ENCODE assay signal across 22 cellular contexts in genomic region chr13:108426893-108427292, GRCh38.
DNase-seq lines count a peak whose midpoint lies in the region; ATAC-seq and TF ChIP-seq lines count a peak whose summit lies in the region.
"Had no signal": no experiment of that assay in that cellular context is flagged by ENCODE, and none has a peak within 500 bp of the region (broad histone marks: within the 10 kb centered on the region; RNA-seq: fewer than 3 reads in every experiment).

No MANE protein-coding gene starts in this region.

- 100% methylated on average over 1 of the region's 1 CpG for WGBS in mesenchymal stem cell

- H3K27ac Mint-ChIP-seq in chondrocyte (ENCODE audit: unreplicated experiment), result no peak overlapping the region
- H3K27ac Mint-ChIP-seq: CD8-positive, alpha-beta T cell had no signal

- no peak overlapping the region for H2BK120ac ChIP-seq in mesenchymal stem cell (ENCODE audit: low read depth, low read length)

- ATAC-seq in HG02884 (IDR thresholded peaks at IDR 0.05; ENCODE audit: unreplicated experiment), result no peak
- ATAC-seq in HG03196 (IDR thresholded peaks at IDR 0.05; ENCODE audit: unreplicated experiment), result no peak
- ATAC-seq: CD8-positive, alpha-beta T cell had no signal

- H3K4ac ChIP-seq in mesenchymal stem cell (ENCODE audit: low read depth in 1 of 2, low read length in 2 of 2), result no peak overlapping the region

- no peaks in the 10 kb centered on the region for H3K36me3 ChIP-seq in adipocyte (ENCODE audit: control insufficient read depth, insufficient read depth, low read length, severe bottlenecking)
- no peaks in the 10 kb centered on the region for H3K36me3 ChIP-seq in mesenchymal stem cell (ENCODE audit: control insufficient read depth in 1 of 2, insufficient read depth in 2 of 2, low read depth in 1 of 2, low read length in 2 of 2)
- H3K36me3 ChIP-seq in breast epithelium, result no peaks in the 10 kb centered on the region
- H3K36me3 ChIP-seq: Peyer's patch, SJCRH30 had no signal

- H3K27ac ChIP-seq in mesenchymal stem cell (ENCODE audit: low read length, poor library complexity, severe bottlenecking) (no peak overlapping the region), breast epithelium (no peak overlapping the region)
- H3K27ac ChIP-seq: Peyer's patch, SJCRH30 had no signal

- H3K14ac ChIP-seq in mesenchymal stem cell (ENCODE audit: low read length in 2 of 2), result no peak overlapping the region

- no peak overlapping the region for H3K4me3 Mint-ChIP-seq in chondrocyte (ENCODE audit: unreplicated experiment)
- H3K4me3 Mint-ChIP-seq: CD8-positive, alpha-beta T cell had no signal

- H3K4me2 ChIP-seq in mesenchymal stem cell (ENCODE audit: low read length, poor library complexity, severe bottlenecking), result no peak overlapping the region

- H3K36me3 Mint-ChIP-seq in chondrocyte (ENCODE audit: low read depth), result no peaks in the 10 kb centered on the region
- H3K36me3 Mint-ChIP-seq: CD8-positive, alpha-beta T cell had no signal

- TF ChIP-seq CTCF in chondrocyte (IDR thresholded peaks at IDR 0.05) (peak; percentile 25), breast epithelium (IDR thresholded peaks at IDR 0.05) (no peak)

- no peak overlapping the region for H4K8ac ChIP-seq in mesenchymal stem cell (ENCODE audit: low read length)

- H3K9ac ChIP-seq in adipocyte (ENCODE audit: low read length), result no peak overlapping the region
- no peak overlapping the region for H3K9ac ChIP-seq in mesenchymal stem cell (ENCODE audit: low read length)

- H2AFZ ChIP-seq in mesenchymal stem cell (ENCODE audit: low read depth, low read length), result no peak overlapping the region

- no peak overlapping the region for H2BK15ac ChIP-seq in mesenchymal stem cell (ENCODE audit: low read depth, poor library complexity, severe bottlenecking)

- DNase-seq in H4 (ENCODE audit: low spot score) (peak; percentile 21), adipocyte (ENCODE audit: low read depth) (peak; percentile 41), chondrocyte (ENCODE audit: low spot score) (no peak), mesenchymal stem cell (peak; percentile 3), breast epithelium (ENCODE audit: low spot score in 2 of 2) (no peak), NCI-H82 (lab: John Stamatoyannopoulos, UW) (no peak)
- DNase-seq: AML-193; C1 segment of cervical spinal cord; CD8-positive, alpha-beta T cell; DMS153; KBM-7; NCI-H1092; NCI-H1436; NCI-H187 treated with DMSO at 0.1 percent for 48 hours; NCI-H2107; NCI-H345; NCI-H524; NCI-H774; Peyer's patch; SJCRH30 had no signal

- peaks cover 14% of the 10 kb centered on the region for H3K4me1 Mint-ChIP-seq in chondrocyte (ENCODE audit: low read depth)

- TF ChIP-seq POLR2A in breast epithelium (IDR thresholded peaks at IDR 0.05), result no peak

- H4K91ac ChIP-seq in mesenchymal stem cell (ENCODE audit: low read length), result no peak overlapping the region

- H3K79me1 ChIP-seq in mesenchymal stem cell (replicated peaks; ENCODE audit: low read length, poor library complexity, severe bottlenecking), result no peaks in the 10 kb centered on the region

- no peak overlapping the region for H3K23ac ChIP-seq in mesenchymal stem cell (ENCODE audit: low read length in 2 of 2)

- no peak overlapping the region for H2AK5ac ChIP-seq in mesenchymal stem cell (ENCODE audit: low read length, severe bottlenecking)

- H3K9me3 ChIP-seq in adipocyte (ENCODE audit: control insufficient read depth, low read length), result no peaks in the 10 kb centered on the region
- peaks cover 3% of the 10 kb centered on the region for H3K9me3 ChIP-seq in mesenchymal stem cell (ENCODE audit: control insufficient read depth, low read length)
- H3K9me3 ChIP-seq in breast epithelium, result no peaks in the 10 kb centered on the region
- H3K9me3 ChIP-seq: Peyer's patch, SJCRH30 had no signal

- no peak overlapping the region for H3K4me3 ChIP-seq in adipocyte (ENCODE audit: low read length)
- H3K4me3 ChIP-seq in mesenchymal stem cell (ENCODE audit: insufficient read depth in 1 of 2, low read depth in 1 of 2, low read length in 2 of 2), result no peak overlapping the region
- H3K4me3 ChIP-seq in breast epithelium, result no peak overlapping the region
- H3K4me3 ChIP-seq: Peyer's patch, SJCRH30 had no signal

- H3K9me3 Mint-ChIP-seq in chondrocyte (ENCODE audit: low read depth), result no peaks in the 10 kb centered on the region
- H3K9me3 Mint-ChIP-seq: CD8-positive, alpha-beta T cell had no signal

- no peak overlapping the region for H3K18ac ChIP-seq in mesenchymal stem cell (ENCODE audit: low read depth in 1 of 2, low read length in 2 of 2)

- H2BK12ac ChIP-seq in mesenchymal stem cell (ENCODE audit: low read length in 2 of 2), result no peak overlapping the region

- H3K27me3 ChIP-seq in adipocyte (replicated peaks; ENCODE audit: control insufficient read depth, insufficient read depth, low read length) (peaks cover 9% of the 10 kb centered on the region), mesenchymal stem cell (ENCODE audit: control insufficient read depth in 1 of 2, insufficient read depth in 1 of 2, low read length in 2 of 2) (no peaks in the 10 kb centered on the region), breast epithelium (no peaks in the 10 kb centered on the region)
- H3K27me3 ChIP-seq: Peyer's patch, SJCRH30 had no signal

- no peak overlapping the region for H2BK5ac ChIP-seq in mesenchymal stem cell (ENCODE audit: low read depth, low read length, poor library complexity, severe bottlenecking)

- H3K27me3 Mint-ChIP-seq in chondrocyte (ENCODE audit: low read depth), result no peaks in the 10 kb centered on the region

- intact Hi-C loops in breast epithelium (cut with DNase I; ENCODE audit: low total_unique reads), result no loop called here

- H3K4me1 ChIP-seq in adipocyte (ENCODE audit: control insufficient read depth, insufficient read depth, low read length) (no peaks in the 10 kb centered on the region), mesenchymal stem cell (ENCODE audit: control insufficient read depth, insufficient read depth, low read depth, low read length) (no peaks in the 10 kb centered on the region), breast epithelium (no peaks in the 10 kb centered on the region)
- H3K4me1 ChIP-seq: Peyer's patch, SJCRH30 had no signal

Comparison
In these comparisons a context has a peak if more than half of its experiments do, and no peak if none do; other contexts are left out.
1. DNase-seq: peak in H4 (single experiment), adipocyte (single experiment) and mesenchymal stem cell (single experiment); none in chondrocyte (single experiment), breast epithelium (0 of 2) and NCI-H82 (single experiment).